Comparison of ENCODE assay signal across 23 cellular contexts in the genomic region with DNA sequence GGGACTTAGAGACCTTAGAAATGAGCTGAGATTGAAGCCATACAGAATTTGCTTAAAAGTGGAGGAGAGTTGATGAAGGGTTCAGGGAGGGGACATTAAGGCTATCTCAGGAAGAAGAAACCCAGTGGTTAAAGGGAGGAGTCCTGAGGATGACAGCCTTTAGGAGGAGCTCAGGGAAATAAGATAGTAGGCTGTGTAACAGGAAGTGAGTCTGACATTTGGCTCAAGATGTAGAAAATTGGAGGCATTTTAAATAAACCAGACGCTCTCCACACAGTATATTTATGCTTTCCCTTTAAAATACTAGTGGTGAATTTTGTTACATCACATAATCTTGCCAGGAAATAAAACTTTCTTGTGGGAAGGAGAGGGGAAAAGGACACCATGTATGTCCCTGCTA. TPM values are rescaled to one million over a fixed set of nuclear protein-coding genes. Genes with fewer than 3 reads are reported as not detected.
DNase-seq lines count a peak whose midpoint lies in the region; FAIRE-seq and TF ChIP-seq lines count a peak whose summit lies in the region.
"Had no signal": no experiment of that assay in that cellular context is flagged by ENCODE, and none has a peak within 500 bp of the region (broad histone marks: within the 10 kb centered on the region; RNA-seq: fewer than 3 reads in every experiment).

No MANE protein-coding gene starts in this region.

- peak overlapping the region; percentile 4 for H3K27ac Mint-ChIP-seq in progenitor cell of endocrine pancreas
- no peak overlapping the region for H3K27ac Mint-ChIP-seq in T-helper 2 cell treated with Interferon-gamma antibody and Interleukin-4, amounts not matched to agents 5 μg/mL and 100 μg/mL, for 36 hours
- H3K27ac Mint-ChIP-seq: IgD-negative memory B cell had no signal

- TF ChIP-seq CTCF in progenitor cell of endocrine pancreas (IDR thresholded peaks at IDR 0.05; ENCODE audit: unreplicated experiment) = no peak
- no peak for TF ChIP-seq CTCF in breast epithelium (IDR thresholded peaks at IDR 0.05)
- no peak for TF ChIP-seq CTCF in GM13976 (IDR thresholded peaks at IDR 0.05; ENCODE audit: borderline replicate concordance, control extremely low read depth, extremely low read depth, insufficient read depth, missing control alignments)

- H3K9me3 ChIP-seq in adipocyte (ENCODE audit: control insufficient read depth, low read length) (peaks cover 6% of the 10 kb centered on the region), breast epithelium (no peaks in the 10 kb centered on the region)
- H3K9me3 ChIP-seq: HAP-1, MG63 had no signal

- peak; percentile 57 for FAIRE-seq in H54 (lab: Jason Lieb, UNC)
- FAIRE-seq: D721Med, GM19239 had no signal

- H3K36me3 ChIP-seq in adipocyte (ENCODE audit: control insufficient read depth, insufficient read depth, low read length, severe bottlenecking) = no peaks in the 10 kb centered on the region
- no peaks in the 10 kb centered on the region for H3K36me3 ChIP-seq in breast epithelium
- H3K36me3 ChIP-seq: HAP-1, MG63 had no signal

- H3K4me1 ChIP-seq in adipocyte (ENCODE audit: control insufficient read depth, insufficient read depth, low read length) (no peaks in the 10 kb centered on the region), breast epithelium (no peaks in the 10 kb centered on the region)
- H3K4me1 ChIP-seq: HAP-1 had no signal

- no peaks in the 10 kb centered on the region for H3K9me3 Mint-ChIP-seq in progenitor cell of endocrine pancreas (ENCODE audit: low read depth)
- H3K9me3 Mint-ChIP-seq in T-helper 2 cell treated with Interferon-gamma antibody and Interleukin-4, amounts not matched to agents 5 μg/mL and 100 μg/mL, for 36 hours = no peaks in the 10 kb centered on the region
- H3K9me3 Mint-ChIP-seq: IgD-negative memory B cell had no signal

- no peak for TF ChIP-seq POLR2A in H54 (IDR thresholded peaks at IDR 0.05; ENCODE audit: low read depth, low read length)
- no peak for TF ChIP-seq POLR2A in breast epithelium (IDR thresholded peaks at IDR 0.05)

- intact Hi-C loops in breast epithelium (cut with DNase I; ENCODE audit: low total_unique reads) = no loop called here

- H3K27me3 Mint-ChIP-seq in progenitor cell of endocrine pancreas = no peaks in the 10 kb centered on the region
- no peaks in the 10 kb centered on the region for H3K27me3 Mint-ChIP-seq in T-helper 2 cell treated with Interferon-gamma antibody and Interleukin-4, amounts not matched to agents 5 μg/mL and 100 μg/mL, for 36 hours (ENCODE audit: low read depth)
- H3K27me3 Mint-ChIP-seq: IgD-negative memory B cell had no signal

- peaks cover 4% of the 10 kb centered on the region for H3K36me3 Mint-ChIP-seq in progenitor cell of endocrine pancreas (ENCODE audit: insufficient read depth)
- no peaks in the 10 kb centered on the region for H3K36me3 Mint-ChIP-seq in T-helper 2 cell treated with Interferon-gamma antibody and Interleukin-4, amounts not matched to agents 5 μg/mL and 100 μg/mL, for 36 hours (ENCODE audit: low read depth)
- H3K36me3 Mint-ChIP-seq: IgD-negative memory B cell had no signal

- no peak overlapping the region for H3K27ac ChIP-seq in breast epithelium
- H3K27ac ChIP-seq: C4-2B, HL-60 had no signal

- H3K4me3 Mint-ChIP-seq in progenitor cell of endocrine pancreas (ENCODE audit: low read depth) = no peak overlapping the region
- H3K4me3 Mint-ChIP-seq in T-helper 2 cell treated with Interferon-gamma antibody and Interleukin-4, amounts not matched to agents 5 μg/mL and 100 μg/mL, for 36 hours = no peak overlapping the region
- H3K4me3 Mint-ChIP-seq: IgD-negative memory B cell had no signal

- H3K4me1 Mint-ChIP-seq in progenitor cell of endocrine pancreas (ENCODE audit: low read depth) = peaks cover 11% of the 10 kb centered on the region
- no peaks in the 10 kb centered on the region for H3K4me1 Mint-ChIP-seq in T-helper 2 cell treated with Interferon-gamma antibody and Interleukin-4, amounts not matched to agents 5 μg/mL and 100 μg/mL, for 36 hours (ENCODE audit: low read depth)
- H3K4me1 Mint-ChIP-seq: IgD-negative memory B cell had no signal

- in situ Hi-C loops in GM13976 (cut with MboI; ENCODE audit: low sequenced_read_pairs, unreplicated experiment) = no loop called here

- no peak overlapping the region for H3K9ac ChIP-seq in adipocyte (ENCODE audit: low read length)

- H3K4me3 ChIP-seq in adipocyte (ENCODE audit: low read length) = no peak overlapping the region
- no peak overlapping the region for H3K4me3 ChIP-seq in breast epithelium
- H3K4me3 ChIP-seq: HAP-1, MG63 had no signal

- no peaks in the 10 kb centered on the region for H3K27me3 ChIP-seq in adipocyte (replicated peaks; ENCODE audit: control insufficient read depth, insufficient read depth, low read length)
- H3K27me3 ChIP-seq in breast epithelium = no peaks in the 10 kb centered on the region
- H3K27me3 ChIP-seq: MG63 had no signal

- DNase-seq in H54 (ENCODE audit: insufficient read length, low spot score) (no peak), NCI-H69 (lab: John Stamatoyannopoulos, UW) (peak; percentile 33), adipocyte (ENCODE audit: low read depth) (peak; percentile 4), progenitor cell of endocrine pancreas (ENCODE audit: low spot score, unreplicated experiment) (no peak), breast epithelium (ENCODE audit: low spot score in 2 of 2) (no peak), GM13976 (ENCODE audit: low spot score) (no peak)
- DNase-seq in T-helper 2 cell treated with Interferon-gamma antibody and Interleukin-4, amounts not matched to agents 5 μg/mL and 100 μg/mL, for 36 hours (ENCODE audit: low spot score) = no peak
- DNase-seq: AML-193, DND-41, GF-D8, Karpas-422, MG63, NCI-H1092, NCI-H146, NCI-H2081, NCI-H510A, NCI-H82 had no signal

RNA-seq across cellular contexts. Expression of a gene that starts 11.7 kb away (rescaled TPM):
- 45.4 and 46.1 TPM in 2 replicates for total RNA-seq in progenitor cell of endocrine pancreas
- total RNA-seq in breast epithelium = not detected

Comparison
In these comparisons a context has a peak if more than half of its experiments do, and no peak if none do; other contexts are left out.
1. DNase-seq: peak in NCI-H69 (single experiment) and adipocyte (single experiment); none in H54 (single experiment), progenitor cell of endocrine pancreas (single experiment), breast epithelium (0 of 2), GM13976 (single experiment) and T-helper 2 cell treated with Interferon-gamma antibody and Interleukin-4, amounts not matched to agents 5 μg/mL and 100 μg/mL, for 36 hours (single experiment).
2. RNA of a gene that starts 11.7 kb away (total RNA-seq): 45.4 to 46.1 TPM in progenitor cell of endocrine pancreas; not detected in breast epithelium; every median in the first group is over 10 times any median in the second.